19 cellular contexts compared by ENCODE assay signal in genomic region chr18:7203601-7204000, GRCh38. TPM values are rescaled to one million over a fixed set of nuclear protein-coding genes. Genes with fewer than 3 reads are reported as not detected.
"Had no signal": no experiment of that assay in that cellular context is flagged by ENCODE, and none has a peak within 500 bp of the region (broad histone marks: within the 10 kb centered on the region; RNA-seq: fewer than 3 reads in every experiment).

No MANE protein-coding gene starts in this region.

RNA-seq across cellular contexts. Expression of gene LRRC30, which starts 27.3 kb away (rescaled TPM):
- total RNA-seq: naive thymus-derived CD8-positive, alpha-beta T cell; natural killer cell treated with Interleukin-12 subunit alpha and Interleukin-12 subunit beta and Interleukin-15 and Interleukin-18, amount 100 ng/mL, for 72 hours; neural crest cell; omental fat pad; osteocyte; pancreas; posterior vena cava; prostate gland; pulmonary artery endothelial cell; right atrium auricular region; sciatic nerve; smooth muscle cell; spleen; suprapubic skin; testis; tibial nerve; upper lobe of left lung; ureter; vagina had no signal
- polyA plus RNA-seq: naive thymus-derived CD8-positive, alpha-beta T cell; pancreas; smooth muscle cell; spleen had no signal
